In genomic region chr20:21101453-21102251, GRCh38 we compare ENCODE assay signal across 8 cellular contexts. TPM values are rescaled to one million over a fixed set of nuclear protein-coding genes. Genes with fewer than 3 reads are reported as not detected.
A peak's percentile ranks its signal among the peaks of the same experiment; 100 is the strongest.
DNase-seq lines count a peak whose midpoint lies in the region; ATAC-seq lines count a peak whose summit lies in the region.

No MANE protein-coding gene starts in this region.

- H3K9me3 ChIP-seq in HUES64 (ENCODE audit: insufficient read depth, low read depth, low read length) (no peaks in the 10 kb centered on the region), iPS-18c (ENCODE audit: control insufficient read depth, insufficient read depth, low read length) (no peaks in the 10 kb centered on the region)

- H3K36me3 ChIP-seq in HUES64 (ENCODE audit: insufficient read depth, low read length): no peaks in the 10 kb centered on the region

- no peak overlapping the region; the same call in 1 of the 2 replicates for H3K27ac ChIP-seq in HUES64 (ENCODE audit: low read depth, low read length)

- DNase-seq in AG08396 (ENCODE audit: low spot score) (peak; percentile 15), glomerular visceral epithelial cell (ENCODE audit: extremely low spot score) (no peak)
- DNase-seq in activated T-helper 1 cell treated with anti-CD3 and anti-CD28 coated beads, Interleukin-12 subunit alpha, Interleukin-12 subunit beta, Interleukin-2, Interleukin-4 antibody, amounts not matched to agents 30 ng/mL and 10 ng/mL and 1 ng/mL, durations not matched to agents 14 hours and 24 hours and 36 hours (ENCODE audit: low spot score): no peak
- DNase-seq in stimulated activated effector memory CD8-positive, alpha-beta T cell treated with anti-CD3 and anti-CD28 coated beads, Interleukin-12 subunit alpha, Interleukin-12 subunit beta, amount 100 ng/mL, for 72 hours (ENCODE audit: low spot score in 2 of 2): peak in 1 of 2 donors; percentile 69

- peaks cover 32% of the 10 kb centered on the region for H3K4me1 ChIP-seq in HUES64 (ENCODE audit: insufficient read depth, low read length)

- H3K27me3 Mint-ChIP-seq in activated T-helper 1 cell treated with anti-CD3 and anti-CD28 coated beads, Interleukin-12 subunit alpha, Interleukin-12 subunit beta, Interleukin-2, Interleukin-4 antibody, amounts not matched to agents 30 ng/mL and 10 ng/mL and 1 ng/mL, durations not matched to agents 14 hours and 24 hours and 36 hours (ENCODE audit: insufficient read depth): peaks cover 69% of the 10 kb centered on the region

- ATAC-seq in stimulated activated effector memory CD8-positive, alpha-beta T cell treated with anti-CD3 and anti-CD28 coated beads, Interleukin-12 subunit alpha, Interleukin-12 subunit beta, amount 100 ng/mL, for 72 hours: peak; percentile 14
- ATAC-seq in GM21786 (IDR thresholded peaks at IDR 0.05; ENCODE audit: unreplicated experiment) (no peak), GM18868 (IDR thresholded peaks at IDR 0.05; ENCODE audit: unreplicated experiment) (no peak)

- H3K36me3 Mint-ChIP-seq in activated T-helper 1 cell treated with anti-CD3 and anti-CD28 coated beads, Interleukin-12 subunit alpha, Interleukin-12 subunit beta, Interleukin-2, Interleukin-4 antibody, amounts not matched to agents 30 ng/mL and 10 ng/mL and 1 ng/mL, durations not matched to agents 14 hours and 24 hours and 36 hours (ENCODE audit: low read depth): no peaks in the 10 kb centered on the region
- H3K36me3 Mint-ChIP-seq in stimulated activated effector memory CD8-positive, alpha-beta T cell treated with anti-CD3 and anti-CD28 coated beads, Interleukin-12 subunit alpha, Interleukin-12 subunit beta, amount 100 ng/mL, for 72 hours: peaks cover 7% of the 10 kb centered on the region

- intact Hi-C loops in activated T-helper 1 cell treated with anti-CD3 and anti-CD28 coated beads, Interleukin-12 subunit alpha, Interleukin-12 subunit beta, Interleukin-2, Interleukin-4 antibody, amounts not matched to agents 30 ng/mL and 10 ng/mL and 1 ng/mL, durations not matched to agents 14 hours and 24 hours and 36 hours (cut with micrococcal nuclease): loop anchor here (2.0 to 5.0 kb wide), 6 partner anchors 201 to 1476 kb away; partner anchors contain the start of genes PAX1 and XRN2

- H3K4me1 Mint-ChIP-seq in activated T-helper 1 cell treated with anti-CD3 and anti-CD28 coated beads, Interleukin-12 subunit alpha, Interleukin-12 subunit beta, Interleukin-2, Interleukin-4 antibody, amounts not matched to agents 30 ng/mL and 10 ng/mL and 1 ng/mL, durations not matched to agents 14 hours and 24 hours and 36 hours (ENCODE audit: low read depth): peaks cover 42% of the 10 kb centered on the region
- H3K4me1 Mint-ChIP-seq in stimulated activated effector memory CD8-positive, alpha-beta T cell treated with anti-CD3 and anti-CD28 coated beads, Interleukin-12 subunit alpha, Interleukin-12 subunit beta, amount 100 ng/mL, for 72 hours: peaks cover 36% of the 10 kb centered on the region

- WGBS in HUES64: under 1% methylated on average over 59 of the region's 59 CpGs

- H3K27ac Mint-ChIP-seq in activated T-helper 1 cell treated with anti-CD3 and anti-CD28 coated beads, Interleukin-12 subunit alpha, Interleukin-12 subunit beta, Interleukin-2, Interleukin-4 antibody, amounts not matched to agents 30 ng/mL and 10 ng/mL and 1 ng/mL, durations not matched to agents 14 hours and 24 hours and 36 hours: peak overlapping the region; percentile 52
- peak overlapping the region; percentile 92 for H3K27ac Mint-ChIP-seq in stimulated activated effector memory CD8-positive, alpha-beta T cell treated with anti-CD3 and anti-CD28 coated beads, Interleukin-12 subunit alpha, Interleukin-12 subunit beta, amount 100 ng/mL, for 72 hours

- H3K27me3 ChIP-seq in HUES64 (ENCODE audit: insufficient read depth, low read length): peaks cover 100% of the 10 kb centered on the region

- H3K4me3 ChIP-seq in HUES64 (ENCODE audit: low read length) (peak overlapping the region; percentile 54), iPS-18c (ENCODE audit: insufficient read depth, low read depth, low read length) (peak overlapping the region; percentile 51)

- H3K9ac ChIP-seq in HUES64 (ENCODE audit: low read depth, low read length): peak overlapping the region; percentile 37

- H3K4me3 Mint-ChIP-seq in activated T-helper 1 cell treated with anti-CD3 and anti-CD28 coated beads, Interleukin-12 subunit alpha, Interleukin-12 subunit beta, Interleukin-2, Interleukin-4 antibody, amounts not matched to agents 30 ng/mL and 10 ng/mL and 1 ng/mL, durations not matched to agents 14 hours and 24 hours and 36 hours: peak overlapping the region; percentile 83
- peak overlapping the region; percentile 92 for H3K4me3 Mint-ChIP-seq in stimulated activated effector memory CD8-positive, alpha-beta T cell treated with anti-CD3 and anti-CD28 coated beads, Interleukin-12 subunit alpha, Interleukin-12 subunit beta, amount 100 ng/mL, for 72 hours

- peaks cover 3% of the 10 kb centered on the region for H3K9me3 Mint-ChIP-seq in activated T-helper 1 cell treated with anti-CD3 and anti-CD28 coated beads, Interleukin-12 subunit alpha, Interleukin-12 subunit beta, Interleukin-2, Interleukin-4 antibody, amounts not matched to agents 30 ng/mL and 10 ng/mL and 1 ng/mL, durations not matched to agents 14 hours and 24 hours and 36 hours
- no peaks in the 10 kb centered on the region for H3K9me3 Mint-ChIP-seq in stimulated activated effector memory CD8-positive, alpha-beta T cell treated with anti-CD3 and anti-CD28 coated beads, Interleukin-12 subunit alpha, Interleukin-12 subunit beta, amount 100 ng/mL, for 72 hours

RNA-seq across cellular contexts. Expression of gene LINC00237, which starts 4.5 kb away (rescaled TPM):
- polyA plus RNA-seq in HUES64 (2013, experiment 1 of 2): not detected
- polyA plus RNA-seq in HUES64 (2013, experiment 2 of 2): not detected
- not detected in 2 replicates for total RNA-seq in activated T-helper 1 cell treated with anti-CD3 and anti-CD28 coated beads, Interleukin-12 subunit alpha, Interleukin-12 subunit beta, Interleukin-2, Interleukin-4 antibody, amounts not matched to agents 30 ng/mL and 10 ng/mL and 1 ng/mL, durations not matched to agents 14 hours and 24 hours and 36 hours

RNA-seq across cellular contexts. Expression of gene KIZ, which starts 24.2 kb away (rescaled TPM):
- 19.0 TPM for polyA plus RNA-seq in HUES64 (2013, experiment 1 of 2)
- polyA plus RNA-seq in HUES64 (2013, experiment 2 of 2): 20.0 TPM
- 9.3 and 11.8 TPM in 2 replicates for total RNA-seq in activated T-helper 1 cell treated with anti-CD3 and anti-CD28 coated beads, Interleukin-12 subunit alpha, Interleukin-12 subunit beta, Interleukin-2, Interleukin-4 antibody, amounts not matched to agents 30 ng/mL and 10 ng/mL and 1 ng/mL, durations not matched to agents 14 hours and 24 hours and 36 hours
